ENCODE assay signal across 1 cellular context in the genomic region with DNA sequence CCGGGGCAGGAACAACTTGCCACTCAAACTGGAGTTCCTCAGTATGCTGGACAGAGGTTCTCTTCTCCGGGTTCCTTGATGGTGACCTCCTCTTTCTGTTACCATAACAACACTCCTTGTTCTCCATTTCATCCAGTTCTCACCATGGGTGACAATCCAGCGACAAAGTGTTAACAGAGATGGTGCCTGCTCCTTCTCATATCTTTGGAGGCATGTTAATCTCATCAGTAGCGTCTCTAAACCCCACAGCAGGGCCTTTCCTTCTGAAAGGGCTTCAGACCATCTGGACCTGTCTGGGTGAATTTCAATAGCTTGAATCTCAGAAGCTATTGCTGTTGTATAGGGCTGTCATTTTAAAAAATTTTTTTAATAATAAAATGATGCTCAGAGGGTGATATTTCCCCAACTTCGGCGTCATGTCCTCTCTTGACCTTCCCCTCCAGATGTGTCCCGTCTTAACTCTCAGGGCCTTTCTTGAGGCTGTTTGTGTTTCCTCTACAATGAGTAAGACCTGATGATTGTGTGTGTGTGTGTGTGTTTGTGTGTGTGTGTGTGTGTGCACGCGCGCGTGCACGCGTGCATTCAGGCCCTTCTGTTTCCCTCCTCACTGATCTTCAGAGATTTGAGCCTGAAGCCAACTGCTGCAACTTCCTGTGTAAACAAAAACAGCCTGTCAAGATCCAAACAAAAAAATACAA.
TF ChIP-seq lines count a peak whose summit lies in the region.

No MANE protein-coding gene starts in this region.

TF ChIP-seq in H1, 55 proteins besides CTCF, POLR2A, EP300 and RAD21:
- TF ChIP-seq YY1 (IDR thresholded peaks at IDR 0.05; ENCODE audit: low read depth, low read length) (no peak), KDM5A (IDR thresholded peaks at IDR 0.05; ENCODE audit: low read length) (no peak), ATF3 (IDR thresholded peaks at IDR 0.05; ENCODE audit: insufficient read depth, low read depth, low read length) (no peak), CTBP2 (IDR thresholded peaks at IDR 0.05; ENCODE audit: borderline replicate concordance, insufficient read depth, insufficient read length, low read length) (no peak), NRF1 (IDR thresholded peaks at IDR 0.05; ENCODE audit: low read depth, low read length) (no peak), SUZ12 (IDR thresholded peaks at IDR 0.05; ENCODE audit: low read length) (no peak), ZNF274 (IDR thresholded peaks at IDR 0.05; ENCODE audit: borderline replicate concordance, extremely low read depth, low read length) (no peak), EZH2 (IDR thresholded peaks at IDR 0.05; ENCODE audit: low read depth, low read length, severe bottlenecking) (no peak), JUN (IDR thresholded peaks at IDR 0.05; ENCODE audit: low read depth, low read length) (no peak), CREB1 (IDR thresholded peaks at IDR 0.05) (no peak), JUND (IDR thresholded peaks at IDR 0.05; ENCODE audit: low read length) (no peak), CHD2 (IDR thresholded peaks at IDR 0.05; ENCODE audit: low read length) (no peak), SAP30 (IDR thresholded peaks at IDR 0.05; ENCODE audit: insufficient read depth, insufficient replicate concordance, low read length) (no peak), SP1 (IDR thresholded peaks at IDR 0.05; ENCODE audit: low read depth, low read length) (no peak), HDAC2 (IDR thresholded peaks at IDR 0.05; ENCODE audit: borderline replicate concordance in 1 of 2, low read depth in 2 of 2, low read length in 2 of 2) (no peak), POU5F1 (IDR thresholded peaks at IDR 0.05; ENCODE audit: low read depth, low read length) (no peak), CEBPB (IDR thresholded peaks at IDR 0.05; ENCODE audit: low read depth, low read length) (no peak), SRF (IDR thresholded peaks at IDR 0.05; ENCODE audit: low read depth, low read length) (no peak)
